Comparison of ENCODE assay signal across 9 cellular contexts in genomic region chr10:128150045-128150493, GRCh38. TPM values are rescaled to one million over a fixed set of nuclear protein-coding genes. Genes with fewer than 3 reads are reported as not detected.
DNase-seq lines count a peak whose midpoint lies in the region; ATAC-seq, FAIRE-seq and TF ChIP-seq lines count a peak whose summit lies in the region.
"Had no signal": no experiment of that assay in that cellular context is flagged by ENCODE, and none has a peak within 500 bp of the region (broad histone marks: within the 10 kb centered on the region; RNA-seq: fewer than 3 reads in every experiment).

No MANE protein-coding gene starts in this region.

- peak overlapping the region; percentile 79 for H3K4me3 ChIP-seq in CD8-positive, alpha-beta memory T cell (ENCODE audit: low read length)
- H3K4me3 ChIP-seq in pancreas = peak overlapping the region in 1 of 4 donors; percentile 44
- H3K4me3 ChIP-seq in thymus (ENCODE audit: low read length) = peak overlapping the region; percentile 47

- H3K27me3 Mint-ChIP-seq in CD8-positive, alpha-beta memory T cell = peaks cover 0 to 6% of the 10 kb centered on the region in 2 donors
- H3K27me3 Mint-ChIP-seq in glutamatergic neuron (ENCODE audit: unreplicated experiment) = peaks cover 2% of the 10 kb centered on the region

- ATAC-seq in GM19468 (IDR thresholded peaks at IDR 0.05; ENCODE audit: extremely low read depth, unreplicated experiment) = peak; percentile 64
- peak; percentile 90 to 100 (median 97) for ATAC-seq in pancreas

- intact Hi-C loops in pancreas (cut with DNase I) = loop anchor here in 1 of 3 donors (10.0 kb wide), 1 partner anchor 75 kb away; no protein-coding TSS in a partner anchor

- no peaks in the 10 kb centered on the region for H3K27me3 ChIP-seq in CD8-positive, alpha-beta memory T cell (ENCODE audit: insufficient read depth, low read length, poor library complexity, severe bottlenecking)
- H3K27me3 ChIP-seq in pancreas = no peaks in the 10 kb centered on the region
- H3K27me3 ChIP-seq in thymus (ENCODE audit: control insufficient read depth, insufficient read depth) = peaks cover 2% of the 10 kb centered on the region

- no peak for FAIRE-seq in pancreas (lab: Jason Lieb, UNC)
- FAIRE-seq: endometrium had no signal

- WGBS in pancreas, 2 donors = 2 to 3% methylated on average over 25 to 53 of the region's 53 CpGs
- WGBS in thymus = under 1% methylated on average over 53 of the region's 53 CpGs

- CTCF ChIA-PET in CD8-positive, alpha-beta memory T cell (lab: Charles Lee) = interaction anchor here (0.7 to 3.2 kb wide), 23 partner anchors 10 to 243 kb away, joined by 3 to 16 read pairs (median 4); partner anchors contain the start of gene PTPRE

- POLR2A ChIA-PET in CD8-positive, alpha-beta memory T cell (lab: Charles Lee) = interaction anchor here (0.6 kb wide), 1 partner anchor 74 kb away, joined by 5 read pairs; no protein-coding TSS in a partner anchor

- H3K27ac ChIP-seq in CD8-positive, alpha-beta memory T cell (ENCODE audit: low read depth, low read length) = no peak overlapping the region
- H3K27ac ChIP-seq in pancreas (no peak overlapping the region), thymus (ENCODE audit: low read depth) (no peak overlapping the region)

- DNase-seq in CD8-positive, alpha-beta memory T cell = peak; percentile 74 to 84 (median 78)
- DNase-seq in HPDE6-E6E7 (ENCODE audit: extremely low spot score) (peak; percentile 71), RPMI7951 (ENCODE audit: low read depth) (peak; percentile 55), glutamatergic neuron (peak; percentile 86), pancreas (peak; percentile 24 to 88 (median 52))
- peak; percentile 33 to 78 (median 45) for DNase-seq in activated naive CD4-positive, alpha-beta T cell (lab: John Stamatoyannopoulos, UW)

- TF ChIP-seq CTCF in glutamatergic neuron (IDR thresholded peaks at IDR 0.05; ENCODE audit: partially characterized antibody, unreplicated experiment) (peak; percentile 89), pancreas (IDR thresholded peaks at IDR 0.05) (peak; percentile 59 to 77 (median 69))

- no peaks in the 10 kb centered on the region for H3K36me3 Mint-ChIP-seq in CD8-positive, alpha-beta memory T cell
- no peaks in the 10 kb centered on the region for H3K36me3 Mint-ChIP-seq in glutamatergic neuron (ENCODE audit: unreplicated experiment)

- H3K36me3 ChIP-seq in CD8-positive, alpha-beta memory T cell (ENCODE audit: insufficient read depth, low read length) = no peaks in the 10 kb centered on the region
- H3K36me3 ChIP-seq in pancreas = no peaks in the 10 kb centered on the region
- no peaks in the 10 kb centered on the region for H3K36me3 ChIP-seq in thymus (ENCODE audit: control insufficient read depth, insufficient read depth)

- H3K9me3 ChIP-seq in CD8-positive, alpha-beta memory T cell (ENCODE audit: low read length) = no peaks in the 10 kb centered on the region
- H3K9me3 ChIP-seq in pancreas (no peaks in the 10 kb centered on the region), thymus (ENCODE audit: control insufficient read depth) (no peaks in the 10 kb centered on the region)

- H3K4me1 Mint-ChIP-seq in CD8-positive, alpha-beta memory T cell = peaks cover 4 to 18% (median 11%) of the 10 kb centered on the region in 3 donors
- H3K4me1 Mint-ChIP-seq in glutamatergic neuron (ENCODE audit: low read depth, unreplicated experiment) = peaks cover 19% of the 10 kb centered on the region

- no peak overlapping the region for H3K27ac Mint-ChIP-seq in CD8-positive, alpha-beta memory T cell
- no peak overlapping the region for H3K27ac Mint-ChIP-seq in glutamatergic neuron (ENCODE audit: unreplicated experiment)

- H3K4me1 ChIP-seq in CD8-positive, alpha-beta memory T cell (ENCODE audit: insufficient read depth, low read length) = peaks cover 4% of the 10 kb centered on the region
- H3K4me1 ChIP-seq in pancreas = no peaks in the 10 kb centered on the region
- peaks cover 3% of the 10 kb centered on the region for H3K4me1 ChIP-seq in thymus (ENCODE audit: control insufficient read depth, insufficient read depth, low read length)

- H3K4me3 Mint-ChIP-seq in CD8-positive, alpha-beta memory T cell = peak overlapping the region; percentile 48 to 86 (median 68)
- H3K4me3 Mint-ChIP-seq in glutamatergic neuron (ENCODE audit: unreplicated experiment) = peak overlapping the region; percentile 61

- no peaks in the 10 kb centered on the region for H3K9me3 Mint-ChIP-seq in CD8-positive, alpha-beta memory T cell
- H3K9me3 Mint-ChIP-seq in glutamatergic neuron (ENCODE audit: unreplicated experiment) = peaks cover 2% of the 10 kb centered on the region

RNA-seq across cellular contexts. Expression of gene MKI67, which starts 23.8 kb away (rescaled TPM):
- 100 to 1,000 TPM; 113 to 136 TPM for total RNA-seq in CD8-positive, alpha-beta memory T cell
- 0.70 TPM for polyA plus RNA-seq in CD8-positive, alpha-beta memory T cell
- total RNA-seq in RPMI7951 (2014; rRNA removed; shearing (Covaris generic)) = 41.8 and 48.5 TPM in 2 replicates
- total RNA-seq in glutamatergic neuron (ENCODE audit: unreplicated experiment) = 14.7 TPM
- total RNA-seq in pancreas = 1 to 10 TPM in 2 of 6 donors, under 1 TPM in 4; under 0.01 to 3.1 (median 0.60) TPM
- polyA plus RNA-seq in pancreas = under 1 TPM; 0.02 to 0.11 TPM
- 3.9 TPM for polyA plus RNA-seq in thymus
